ENCODE assay signal across 20 cellular contexts in genomic region chr6:168371989-168372711, GRCh38. TPM values are rescaled to one million over a fixed set of nuclear protein-coding genes. Genes with fewer than 3 reads are reported as not detected.
"Had no signal": no experiment of that assay in that cellular context is flagged by ENCODE, and none has a peak within 500 bp of the region (broad histone marks: within the 10 kb centered on the region; RNA-seq: fewer than 3 reads in every experiment).

No MANE protein-coding gene starts in this region.

- H3K36me3 ChIP-seq: heart left ventricle, thyroid gland had no signal

- H3K4me3 ChIP-seq: heart left ventricle, thyroid gland had no signal

- H3K27ac ChIP-seq: epithelial cell of prostate, heart left ventricle, thyroid gland had no signal

- FAIRE-seq: colon, keratinocyte had no signal

- ATAC-seq: activated T-cell treated with anti-CD3 and anti-CD28 coated beads, Interleukin-2, amount 50 U/mL, for 72 hours; heart left ventricle; SK-N-SH treated with all-trans-retinoic acid at 6 μM for 48 hours; stimulated activated naive CD8-positive, alpha-beta T cell treated with anti-CD3 and anti-CD28 coated beads, Interleukin-15, Interleukin-2, amounts not matched to agents 100 U/mL and 50 U/mL, for 24 hours had no signal

- H3K9me3 ChIP-seq: heart left ventricle, thyroid gland had no signal

- H3K4me1 ChIP-seq: thyroid gland had no signal

- H3K27me3 ChIP-seq: thyroid gland had no signal

- DNase-seq: activated CD4-positive, alpha-beta memory T cell treated with anti-CD3 and anti-CD28 coated beads for 36 hours; activated CD4-positive, alpha-beta T cell treated with anti-CD3 and anti-CD28 coated beads for 48 hours; activated gamma-delta T cell; activated naive CD4-positive, alpha-beta T cell treated with anti-CD3 and anti-CD28 coated beads, Interleukin-2, amount 50 U/mL, for 16 hours; activated T-cell treated with anti-CD3 and anti-CD28 coated beads, Interleukin-2, amount 50 U/mL, for 72 hours; anterior cingulate cortex; central memory CD4-positive, alpha-beta T cell; midbrain; nephron progenitor cell; nucleus accumbens; stimulated activated CD4-positive, alpha-beta T cell treated with anti-CD3 and anti-CD28 coated beads, Interleukin-4, amount 100 ng/mL, for 1 hour; stimulated activated naive CD8-positive, alpha-beta T cell treated with anti-CD3 and anti-CD28 coated beads, Interleukin-15, Interleukin-2, amounts not matched to agents 100 U/mL and 50 U/mL, for 24 hours; thyroid gland had no signal

RNA-seq across cellular contexts. Expression of gene DACT2, which starts 52.6 kb away (rescaled TPM):
- total RNA-seq: activated CD4-positive, alpha-beta memory T cell treated with anti-CD3 and anti-CD28 coated beads for 36 hours; fibroblast of villous mesenchyme; lung microvascular endothelial cell had no signal
